ENCODE assay signal across 30 cellular contexts in genomic region chr12:65459545-65459944, GRCh38.
"Had no signal": no experiment of that assay in that cellular context is flagged by ENCODE, and none has a peak within 500 bp of the region (broad histone marks: within the 10 kb centered on the region; RNA-seq: fewer than 3 reads in every experiment).

No MANE protein-coding gene starts in this region.

- H3K36me3 Mint-ChIP-seq: activated CD4-positive, alpha-beta memory T cell treated with anti-CD3 and anti-CD28 coated beads for 36 hours; activated CD8-positive, alpha-beta memory T cell treated with anti-CD3 and anti-CD28 coated beads, Interleukin-2, amount 10 ng/mL, durations not matched to agents 7 days and 5 days; activated naive CD4-positive, alpha-beta T cell treated with anti-CD3 and anti-CD28 coated beads, Interleukin-2, amount 50 U/mL, for 24 hours; activated naive CD8-positive, alpha-beta T cell treated with anti-CD3 and anti-CD28 coated beads for 36 hours had no signal

- H3K4me3 ChIP-seq: adrenal gland, body of pancreas, colonic mucosa, esophagus squamous epithelium, gastroesophageal sphincter, heart right ventricle had no signal

- H3K4me1 ChIP-seq: adrenal gland, body of pancreas, colonic mucosa, esophagus squamous epithelium, heart right ventricle had no signal

- H3K9me3 ChIP-seq: adrenal gland, body of pancreas, colonic mucosa, esophagus squamous epithelium, gastroesophageal sphincter had no signal

- H3K27ac ChIP-seq: adrenal gland, body of pancreas, colonic mucosa, epithelial cell of prostate, esophagus squamous epithelium, gastroesophageal sphincter, heart right ventricle, VCaP had no signal

- H3K36me3 ChIP-seq: adrenal gland, colonic mucosa had no signal

- H3K27me3 Mint-ChIP-seq: activated B cell treated with CpG ODN at 0.5 μM for 24 hours; activated CD4-positive, alpha-beta memory T cell treated with anti-CD3 and anti-CD28 coated beads for 36 hours; activated CD8-positive, alpha-beta memory T cell treated with anti-CD3 and anti-CD28 coated beads, Interleukin-2, amount 10 ng/mL, durations not matched to agents 7 days and 5 days; activated naive CD8-positive, alpha-beta T cell treated with anti-CD3 and anti-CD28 coated beads for 36 hours; activated naive CD8-positive, alpha-beta T cell treated with anti-CD3 and anti-CD28 coated beads, Interleukin-2, amount 50 U/mL, for 24 hours had no signal

- H3K27me3 ChIP-seq: adrenal gland, body of pancreas, colonic mucosa, esophagus squamous epithelium, gastroesophageal sphincter, heart right ventricle had no signal

- H3K4me1 Mint-ChIP-seq: activated B cell treated with CpG ODN at 0.5 μM for 24 hours; activated CD8-positive, alpha-beta memory T cell treated with anti-CD3 and anti-CD28 coated beads, Interleukin-2, amount 10 ng/mL, durations not matched to agents 7 days and 5 days; activated naive CD4-positive, alpha-beta T cell treated with anti-CD3 and anti-CD28 coated beads, Interleukin-2, amount 50 U/mL, for 24 hours; activated naive CD8-positive, alpha-beta T cell treated with anti-CD3 and anti-CD28 coated beads for 36 hours; activated naive CD8-positive, alpha-beta T cell treated with anti-CD3 and anti-CD28 coated beads, Interleukin-2, amount 50 U/mL, for 24 hours had no signal

- ATAC-seq: activated CD4-positive, CD25-positive, alpha-beta regulatory T cell treated with anti-CD3 and anti-CD28 coated beads, Interleukin-2, amount 50 U/mL, for 24 hours; activated CD8-positive, alpha-beta memory T cell treated with anti-CD3 and anti-CD28 coated beads, Interleukin-2, amount 10 ng/mL, durations not matched to agents 7 days and 5 days; activated CD8-positive, alpha-beta T cell treated with anti-CD3 and anti-CD28 coated beads, Interleukin-2, amount 10 ng/mL, durations not matched to agents 7 days and 5 days; activated naive CD8-positive, alpha-beta T cell treated with anti-CD3 and anti-CD28 coated beads, Interleukin-2, amount 50 U/mL, for 24 hours; body of pancreas; gastroesophageal sphincter; heart right ventricle had no signal

- H3K27ac Mint-ChIP-seq: activated B cell treated with CpG ODN at 0.5 μM for 24 hours; activated CD4-positive, alpha-beta memory T cell treated with anti-CD3 and anti-CD28 coated beads for 36 hours; activated CD8-positive, alpha-beta memory T cell treated with anti-CD3 and anti-CD28 coated beads, Interleukin-2, amount 10 ng/mL, durations not matched to agents 7 days and 5 days; activated CD8-positive, alpha-beta T cell treated with anti-CD3 and anti-CD28 coated beads, Interleukin-2, amount 10 ng/mL, durations not matched to agents 7 days and 5 days; activated naive CD4-positive, alpha-beta T cell treated with anti-CD3 and anti-CD28 coated beads for 36 hours; activated naive CD4-positive, alpha-beta T cell treated with anti-CD3 and anti-CD28 coated beads, Interleukin-2, amount 50 U/mL, for 24 hours; activated naive CD8-positive, alpha-beta T cell treated with anti-CD3 and anti-CD28 coated beads for 36 hours; activated naive CD8-positive, alpha-beta T cell treated with anti-CD3 and anti-CD28 coated beads, Interleukin-2, amount 50 U/mL, for 24 hours; activated T-helper 1 cell treated with anti-CD3 and anti-CD28 coated beads, Interleukin-12 subunit alpha, Interleukin-12 subunit beta, Interleukin-2, Interleukin-4 antibody, amounts not matched to agents 30 ng/mL and 10 ng/mL and 1 ng/mL, durations not matched to agents 14 hours and 24 hours and 36 hours; activated T-helper 2 cell treated with anti-CD3 and anti-CD28 coated beads, Interferon-gamma antibody, Interleukin-2, Interleukin-4, amounts not matched to agents 10 μg/mL and 5 μg/mL and 100 μg/mL, durations not matched to agents 14 hours and 24 hours and 36 hours had no signal

- H3K4me3 Mint-ChIP-seq: activated B cell treated with CpG ODN at 0.5 μM for 24 hours; activated CD4-positive, alpha-beta memory T cell treated with anti-CD3 and anti-CD28 coated beads for 36 hours; activated CD8-positive, alpha-beta memory T cell treated with anti-CD3 and anti-CD28 coated beads, Interleukin-2, amount 10 ng/mL, durations not matched to agents 7 days and 5 days; activated CD8-positive, alpha-beta T cell treated with anti-CD3 and anti-CD28 coated beads, Interleukin-2, amount 10 ng/mL, durations not matched to agents 7 days and 5 days; activated naive CD4-positive, alpha-beta T cell treated with anti-CD3 and anti-CD28 coated beads for 36 hours; activated naive CD4-positive, alpha-beta T cell treated with anti-CD3 and anti-CD28 coated beads, Interleukin-2, amount 50 U/mL, for 24 hours; activated naive CD8-positive, alpha-beta T cell treated with anti-CD3 and anti-CD28 coated beads for 36 hours; activated naive CD8-positive, alpha-beta T cell treated with anti-CD3 and anti-CD28 coated beads, Interleukin-2, amount 50 U/mL, for 24 hours; activated T-helper 1 cell treated with anti-CD3 and anti-CD28 coated beads, Interleukin-12 subunit alpha, Interleukin-12 subunit beta, Interleukin-2, Interleukin-4 antibody, amounts not matched to agents 30 ng/mL and 10 ng/mL and 1 ng/mL, durations not matched to agents 14 hours and 24 hours and 36 hours had no signal

- DNase-seq: activated B cell treated with CpG ODN at 0.5 μM for 24 hours; activated CD4-positive, alpha-beta memory T cell treated with anti-CD3 and anti-CD28 coated beads for 36 hours; activated CD4-positive, alpha-beta T cell treated with anti-CD3 and anti-CD28 coated beads for 48 hours; activated CD8-positive, alpha-beta memory T cell treated with anti-CD3 and anti-CD28 coated beads, Interleukin-2, amount 10 ng/mL, durations not matched to agents 7 days and 5 days; activated CD8-positive, alpha-beta memory T cell treated with anti-CD3 and anti-CD28 coated beads, Interleukin-2, amount 50 U/mL, for 4 hours; activated CD8-positive, alpha-beta T cell treated with anti-CD3 and anti-CD28 coated beads, Interleukin-2, amount 10 ng/mL, durations not matched to agents 7 days and 5 days; activated effector memory CD4-positive, alpha-beta T cell treated with anti-CD3 and anti-CD28 coated beads, Interleukin-2, amount 50 U/mL, for 16 hours; activated naive CD4-positive, alpha-beta T cell treated with anti-CD3 and anti-CD28 coated beads for 36 hours; activated naive CD8-positive, alpha-beta T cell treated with anti-CD3 and anti-CD28 coated beads for 36 hours; activated naive CD8-positive, alpha-beta T cell treated with anti-CD3 and anti-CD28 coated beads, Interleukin-2, amount 50 U/mL, for 24 hours; activated T-cell treated with anti-CD3 and anti-CD28 coated beads, Interleukin-2, amount 50 U/mL, for 1 hour; activated T-cell treated with anti-CD3 and anti-CD28 coated beads, Interleukin-2, amount 50 U/mL, for 48 hours; adrenal gland; amygdala; aorta; caudate nucleus; colonic mucosa; effector CD8-positive, alpha-beta T cell; esophagus squamous epithelium; foreskin melanocyte; heart right ventricle; T-helper 2 cell had no signal

- H3K9me3 Mint-ChIP-seq: activated CD4-positive, alpha-beta memory T cell treated with anti-CD3 and anti-CD28 coated beads for 36 hours; activated naive CD4-positive, alpha-beta T cell treated with anti-CD3 and anti-CD28 coated beads, Interleukin-2, amount 50 U/mL, for 24 hours; activated naive CD8-positive, alpha-beta T cell treated with anti-CD3 and anti-CD28 coated beads for 36 hours; activated naive CD8-positive, alpha-beta T cell treated with anti-CD3 and anti-CD28 coated beads, Interleukin-2, amount 50 U/mL, for 24 hours; activated T-helper 1 cell treated with anti-CD3 and anti-CD28 coated beads, Interleukin-12 subunit alpha, Interleukin-12 subunit beta, Interleukin-2, Interleukin-4 antibody, amounts not matched to agents 30 ng/mL and 10 ng/mL and 1 ng/mL, durations not matched to agents 14 hours and 24 hours and 36 hours; activated T-helper 2 cell treated with anti-CD3 and anti-CD28 coated beads, Interferon-gamma antibody, Interleukin-2, Interleukin-4, amounts not matched to agents 10 μg/mL and 5 μg/mL and 100 μg/mL, durations not matched to agents 14 hours and 24 hours and 36 hours had no signal
